Comparison of ENCODE assay signal across 10 cellular contexts in genomic region chr4:122045533-122045932, GRCh38.
DNase-seq lines count a peak whose midpoint lies in the region; ATAC-seq and TF ChIP-seq lines count a peak whose summit lies in the region.
"Had no signal": no experiment of that assay in that cellular context is flagged by ENCODE, and none has a peak within 500 bp of the region (broad histone marks: within the 10 kb centered on the region; RNA-seq: fewer than 3 reads in every experiment).

No MANE protein-coding gene starts in this region.

- no peak overlapping the region for H3K27ac ChIP-seq in tibial nerve

- H3K9ac ChIP-seq in NT2/D1 (ENCODE audit: insufficient read length, low read depth) = no peak overlapping the region

- TF ChIP-seq CTCF in AG09319 (IDR thresholded peaks at IDR 0.05; ENCODE audit: low read depth, low read length) (no peak), HFFc6 (IDR thresholded peaks at IDR 0.05) (no peak), fibroblast of mammary gland (conservative IDR thresholded peaks at IDR 0.05; ENCODE audit: control insufficient read depth, insufficient read depth, low read depth, low read length) (no peak), tibial nerve (IDR thresholded peaks at IDR 0.05) (no peak)

- H3K27me3 Mint-ChIP-seq in HFFc6 (ENCODE audit: insufficient read depth) = peaks cover 3% of the 10 kb centered on the region
- no peaks in the 10 kb centered on the region for H3K27me3 Mint-ChIP-seq in activated T-cell treated with anti-CD3 and anti-CD28 coated beads, Interleukin-2, amount 50 U/mL, for 4 hours (ENCODE audit: low read depth)

- no peak overlapping the region for H3K27ac Mint-ChIP-seq in HFFc6

- no peak overlapping the region for H3K4me3 Mint-ChIP-seq in HFFc6
- no peak overlapping the region for H3K4me3 Mint-ChIP-seq in activated T-cell treated with anti-CD3 and anti-CD28 coated beads, Interleukin-2, amount 50 U/mL, for 4 hours

- no peak for TF ChIP-seq EP300 in tibial nerve (IDR thresholded peaks at IDR 0.05)

- H3K36me3 ChIP-seq in NT2/D1 (ENCODE audit: insufficient read depth, insufficient read length, low read length) (no peaks in the 10 kb centered on the region), tibial nerve (no peaks in the 10 kb centered on the region)

- H3K9me3 ChIP-seq in NT2/D1 (ENCODE audit: insufficient read depth, low read length) (no peaks in the 10 kb centered on the region), tibial nerve (peaks cover 0 to 4% (median 0%) of the 10 kb centered on the region in 4 donors)

- no peak for TF ChIP-seq POLR2A in tibial nerve (IDR thresholded peaks at IDR 0.05)

- H3K27me3 ChIP-seq in NT2/D1 (ENCODE audit: insufficient read depth, insufficient read length) = no peaks in the 10 kb centered on the region
- no peaks in the 10 kb centered on the region for H3K27me3 ChIP-seq in tibial nerve

- no peaks in the 10 kb centered on the region for H3K36me3 Mint-ChIP-seq in HFFc6 (ENCODE audit: low read depth)
- H3K36me3 Mint-ChIP-seq in activated T-cell treated with anti-CD3 and anti-CD28 coated beads, Interleukin-2, amount 50 U/mL, for 4 hours (ENCODE audit: insufficient read depth) = no peaks in the 10 kb centered on the region

- no peak overlapping the region for H3K4me3 ChIP-seq in NT2/D1 (ENCODE audit: insufficient read length, low read depth)
- no peak overlapping the region for H3K4me3 ChIP-seq in fibroblast of mammary gland (ENCODE audit: control insufficient read depth, low read depth, low read length)
- H3K4me3 ChIP-seq in tibial nerve = no peak overlapping the region

- no peak for ATAC-seq in activated T-cell treated with anti-CD3 and anti-CD28 coated beads, Interleukin-2, amount 50 U/mL, for 4 hours
- ATAC-seq in GM21367 (IDR thresholded peaks at IDR 0.05; ENCODE audit: unreplicated experiment) = no peak
- ATAC-seq: stimulated activated naive CD8-positive, alpha-beta T cell treated with anti-CD3 and anti-CD28 coated beads, Interleukin-15, Interleukin-2, amounts not matched to agents 100 U/mL and 50 U/mL, for 24 hours had no signal

- peak; percentile 86 for DNase-seq in AG09319 (ENCODE audit: extremely low read depth, low read depth)
- peak; percentile 94 for DNase-seq in HFFc6
- DNase-seq in NT2/D1 (ENCODE audit: low read depth, low spot score) = peak; percentile 1
- peak; percentile 94 for DNase-seq in fibroblast of mammary gland (ENCODE audit: low read depth)
- DNase-seq in effector CD4-positive, alpha-beta T cell = no peak
- no peak for DNase-seq in tibial nerve (ENCODE audit: low spot score in 2 of 2)
- DNase-seq in activated T-cell treated with anti-CD3 and anti-CD28 coated beads, Interleukin-2, amount 50 U/mL, for 4 hours = no peak
- DNase-seq: activated gamma-delta T cell treated with Interleukin-2 at 50 U/mL for 16 hours; stimulated activated naive CD8-positive, alpha-beta T cell treated with anti-CD3 and anti-CD28 coated beads, Interleukin-15, Interleukin-2, amounts not matched to agents 100 U/mL and 50 U/mL, for 24 hours had no signal

- peaks cover 18% of the 10 kb centered on the region for H3K4me1 Mint-ChIP-seq in HFFc6 (ENCODE audit: low read depth)
- no peaks in the 10 kb centered on the region for H3K4me1 Mint-ChIP-seq in activated T-cell treated with anti-CD3 and anti-CD28 coated beads, Interleukin-2, amount 50 U/mL, for 4 hours (ENCODE audit: low read depth)

- H3K4me1 ChIP-seq in NT2/D1 (ENCODE audit: insufficient read depth, insufficient read length) (no peaks in the 10 kb centered on the region), tibial nerve (no peaks in the 10 kb centered on the region)

- no peaks in the 10 kb centered on the region for H3K9me3 Mint-ChIP-seq in HFFc6
- no peaks in the 10 kb centered on the region for H3K9me3 Mint-ChIP-seq in activated T-cell treated with anti-CD3 and anti-CD28 coated beads, Interleukin-2, amount 50 U/mL, for 4 hours

Comparison
In these comparisons a context has a peak if more than half of its experiments do, and no peak if none do; other contexts are left out.
1. DNase-seq: peak in AG09319 (single experiment), HFFc6 (single experiment), NT2/D1 (single experiment) and fibroblast of mammary gland (single experiment); none in effector CD4-positive, alpha-beta T cell (single experiment), tibial nerve (0 of 2) and activated T-cell treated with anti-CD3 and anti-CD28 coated beads, Interleukin-2, amount 50 U/mL, for 4 hours (single experiment).